ENCODE assay signal across 9 cellular contexts in genomic region chr7:135281363-135281949, GRCh38. TPM values are rescaled to one million over a fixed set of nuclear protein-coding genes. Genes with fewer than 3 reads are reported as not detected.
A peak's percentile ranks its signal among the peaks of the same experiment; 100 is the strongest.
DNase-seq lines count a peak whose midpoint lies in the region; ATAC-seq and TF ChIP-seq lines count a peak whose summit lies in the region.
"Had no signal": no experiment of that assay in that cellular context is flagged by ENCODE, and none has a peak within 500 bp of the region (broad histone marks: within the 10 kb centered on the region; RNA-seq: fewer than 3 reads in every experiment).

No MANE protein-coding gene starts in this region.

- H3K36me3 Mint-ChIP-seq in natural killer cell: no peaks in the 10 kb centered on the region

- peak overlapping the region; percentile 55; the same call in 1 of the 2 replicates for H2AFZ ChIP-seq in OCI-LY3 (ENCODE audit: low read depth, low read length)

- peaks cover 11% of the 10 kb centered on the region; the same call in 1 of the 2 replicates for H3K27me3 ChIP-seq in OCI-LY3 (ENCODE audit: low read depth, low read length)

- no peaks in the 10 kb centered on the region for H3K36me3 ChIP-seq in OCI-LY3 (replicated peaks; ENCODE audit: low read depth, low read length)

- peaks cover 8% of the 10 kb centered on the region for H3K4me1 ChIP-seq in OCI-LY3 (ENCODE audit: low read length)

- no peak overlapping the region for H3K4me3 Mint-ChIP-seq in natural killer cell

- H3K9me3 Mint-ChIP-seq in natural killer cell: no peaks in the 10 kb centered on the region

- H3K4me2 ChIP-seq in OCI-LY3 (ENCODE audit: low read length): peak overlapping the region; percentile 46

- H3K9me3 ChIP-seq in OCI-LY3 (ENCODE audit: insufficient read depth, low read length): no peaks in the 10 kb centered on the region

- TF ChIP-seq POLR2A in erythroblast (IDR thresholded peaks at IDR 0.05; ENCODE audit: low read length): no peak

- H3K9ac ChIP-seq in OCI-LY3 (ENCODE audit: low read length): no peak overlapping the region

- H3K79me2 ChIP-seq in OCI-LY3 (ENCODE audit: low read length): no peaks in the 10 kb centered on the region

- H3K4me3 ChIP-seq in OCI-LY3 (ENCODE audit: low read length): peak overlapping the region; percentile 28

- DNase-seq in DMS153 treated with DMSO at 0.1 percent for 48 hours (lab: John Stamatoyannopoulos, UW; ENCODE audit: unreplicated experiment): peak; percentile 78
- peak; percentile 78 for DNase-seq in HuH-7.5 (ENCODE audit: low spot score)
- DNase-seq in activated CD8-positive, alpha-beta memory T cell treated with anti-CD3 and anti-CD28 coated beads, Interleukin-2, amount 50 U/mL, for 4 hours: peak; percentile 72
- DNase-seq in erythroblast (lab: John Stamatoyannopoulos, UW): peak; percentile 87 to 92
- peak; percentile 54 for DNase-seq in natural killer cell
- DNase-seq in stimulated activated naive CD4-positive, alpha-beta T cell (lab: John Stamatoyannopoulos, UW): peak; percentile 33 to 80 (median 63)

- no peaks in the 10 kb centered on the region for H4K20me1 ChIP-seq in OCI-LY3 (ENCODE audit: insufficient read depth, low read length)

- intact Hi-C loops in natural killer cell (cut with micrococcal nuclease): loop anchor here (1.0 kb wide), 3 partner anchors 277 to 364 kb away; no protein-coding TSS in a partner anchor

- no peak overlapping the region for H3K27ac Mint-ChIP-seq in natural killer cell

- no peak overlapping the region for H3K27ac ChIP-seq in OCI-LY3 (ENCODE audit: low read length)

- H3K4me1 Mint-ChIP-seq in natural killer cell: peaks cover 6% of the 10 kb centered on the region in 2 donors

- TF ChIP-seq CTCF in OCI-LY3 (IDR thresholded peaks at IDR 0.05; ENCODE audit: low read depth, low read length) (peak; percentile 100), natural killer cell (IDR thresholded peaks at IDR 0.05) (peak; percentile 98)

- peaks cover 9 to 30% of the 10 kb centered on the region in 2 donors for H3K27me3 Mint-ChIP-seq in natural killer cell (ENCODE audit: low read depth in 2 of 2)

- ATAC-seq in GM21526 (IDR thresholded peaks at IDR 0.05; ENCODE audit: low FRiP score, unreplicated experiment): peak; percentile 92
- ATAC-seq in natural killer cell: peak; percentile 97 to 100 (median 100)

RNA-seq across cellular contexts. Expression of gene STRA8, which starts 47.8 kb away (rescaled TPM):
- not detected for total RNA-seq in natural killer cell
- total RNA-seq: mononuclear cell had no signal
